In genomic region chr12:51871126-51871525, GRCh38 we compare ENCODE assay signal across 17 cellular contexts. TPM values are rescaled to one million over a fixed set of nuclear protein-coding genes. Genes with fewer than 3 reads are reported as not detected.
A peak's percentile ranks its signal among the peaks of the same experiment; 100 is the strongest.
DNase-seq lines count a peak whose midpoint lies in the region; ATAC-seq and TF ChIP-seq lines count a peak whose summit lies in the region.
"Had no signal": no experiment of that assay in that cellular context is flagged by ENCODE, and none has a peak within 500 bp of the region (broad histone marks: within the 10 kb centered on the region; RNA-seq: fewer than 3 reads in every experiment).

No MANE protein-coding gene starts in this region.

- H3K27ac Mint-ChIP-seq in naive thymus-derived CD4-positive, alpha-beta T cell: no peak overlapping the region
- H3K27ac Mint-ChIP-seq: activated CD8-positive, alpha-beta T cell treated with anti-CD3 and anti-CD28 coated beads, Interleukin-2, amount 10 ng/mL, durations not matched to agents 7 days and 5 days; CD8-positive, alpha-beta T cell had no signal

- H3K79me2 ChIP-seq in MM.1S (ENCODE audit: low read length): no peaks in the 10 kb centered on the region

- no peaks in the 10 kb centered on the region for H3K9me2 ChIP-seq in MM.1S (replicated peaks; ENCODE audit: insufficient read depth, low read length)

- H3K36me3 Mint-ChIP-seq in naive thymus-derived CD4-positive, alpha-beta T cell: no peaks in the 10 kb centered on the region
- H3K36me3 Mint-ChIP-seq: CD8-positive, alpha-beta T cell had no signal

- ATAC-seq in naive thymus-derived CD4-positive, alpha-beta T cell: peak; percentile 71
- no peak for ATAC-seq in gastroesophageal sphincter
- ATAC-seq: activated CD8-positive, alpha-beta T cell treated with anti-CD3 and anti-CD28 coated beads, Interleukin-2, amount 10 ng/mL, durations not matched to agents 7 days and 5 days; CD8-positive, alpha-beta T cell had no signal

- peak; percentile 8; the same call in 1 of the 2 replicates for TF ChIP-seq CTCF in MM.1S (IDR thresholded peaks at IDR 0.05; ENCODE audit: low read length)
- peak; percentile 37; the same call in 1 of the 2 replicates for TF ChIP-seq CTCF in WERI-Rb-1 (IDR thresholded peaks at IDR 0.05; ENCODE audit: low read depth, low read length)
- no peak for TF ChIP-seq CTCF in gastroesophageal sphincter (IDR thresholded peaks at IDR 0.05)

- H3K4me1 Mint-ChIP-seq in naive thymus-derived CD4-positive, alpha-beta T cell: peaks cover 6 to 19% (median 15%) of the 10 kb centered on the region in 7 donors

- peaks cover 40 to 49% (median 41%) of the 10 kb centered on the region in 5 donors for H3K27me3 Mint-ChIP-seq in naive thymus-derived CD4-positive, alpha-beta T cell

- H3K27me3 ChIP-seq in MM.1S (replicated peaks; ENCODE audit: insufficient read depth, low read length) (peaks cover 31% of the 10 kb centered on the region), WERI-Rb-1 (ENCODE audit: insufficient read depth, low read depth, severe bottlenecking) (no peaks in the 10 kb centered on the region), gastroesophageal sphincter (peaks cover 72% of the 10 kb centered on the region)
- peaks cover 0 to 16% of the 10 kb centered on the region in 2 donors for H3K27me3 ChIP-seq in naive thymus-derived CD4-positive, alpha-beta T cell (ENCODE audit: control insufficient read depth in 2 of 2, insufficient read depth in 2 of 2, low read length in 2 of 2)

- no peaks in the 10 kb centered on the region for H3F3A ChIP-seq in MM.1S (ENCODE audit: insufficient read depth, low read length)

- H3K9ac ChIP-seq in MM.1S (ENCODE audit: low read length): no peak overlapping the region
- H3K9ac ChIP-seq: KMS-11 had no signal

- TF ChIP-seq EP300 in gastroesophageal sphincter (IDR thresholded peaks at IDR 0.05): no peak

- H3K36me3 ChIP-seq in MM.1S (replicated peaks; ENCODE audit: insufficient read depth, low read length) (no peaks in the 10 kb centered on the region), WERI-Rb-1 (no peaks in the 10 kb centered on the region), gastroesophageal sphincter (no peaks in the 10 kb centered on the region)
- H3K36me3 ChIP-seq in naive thymus-derived CD4-positive, alpha-beta T cell (ENCODE audit: control insufficient read depth in 2 of 3, insufficient read depth in 3 of 3, low read length in 3 of 3): no peaks in the 10 kb centered on the region
- H3K36me3 ChIP-seq: cardiac muscle cell, Peyer's patch, thoracic aorta had no signal

- WGBS in gastroesophageal sphincter (ENCODE audit: low coverage in 1 of 2), 2 donors: 80 to 90% methylated on average over 1 to 2 of the region's 6 CpGs

- POLR2A ChIA-PET in naive thymus-derived CD4-positive, alpha-beta T cell (lab: Charles Lee): no interaction called here

- CTCF ChIA-PET in naive thymus-derived CD4-positive, alpha-beta T cell (lab: Charles Lee): no interaction called here

- H3K27ac ChIP-seq in MM.1S (ENCODE audit: low read length) (no peak overlapping the region), WERI-Rb-1 (peak overlapping the region; percentile 92), gastroesophageal sphincter (no peak overlapping the region)
- no peak overlapping the region for H3K27ac ChIP-seq in naive thymus-derived CD4-positive, alpha-beta T cell (ENCODE audit: low read depth, low read length)
- H3K27ac ChIP-seq: cardiac muscle cell, KMS-11, Peyer's patch, thoracic aorta had no signal

- no peak overlapping the region for H2AFZ ChIP-seq in MM.1S (ENCODE audit: low read length)

- no peaks in the 10 kb centered on the region for H4K20me1 ChIP-seq in MM.1S (ENCODE audit: insufficient read depth, low read length)

- H3K9me3 Mint-ChIP-seq in naive thymus-derived CD4-positive, alpha-beta T cell: no peaks in the 10 kb centered on the region
- H3K9me3 Mint-ChIP-seq: CD8-positive, alpha-beta T cell had no signal

- H3K9me3 ChIP-seq in MM.1S (replicated peaks; ENCODE audit: insufficient read depth, low read length) (no peaks in the 10 kb centered on the region), WERI-Rb-1 (ENCODE audit: severe bottlenecking) (no peaks in the 10 kb centered on the region), gastroesophageal sphincter (no peaks in the 10 kb centered on the region)
- no peaks in the 10 kb centered on the region for H3K9me3 ChIP-seq in naive thymus-derived CD4-positive, alpha-beta T cell (ENCODE audit: control insufficient read depth in 2 of 3, low read length in 3 of 3)
- H3K9me3 ChIP-seq: Peyer's patch, thoracic aorta had no signal

- intact Hi-C loops in naive thymus-derived CD4-positive, alpha-beta T cell (cut with micrococcal nuclease): no loop called here

- no peak for TF ChIP-seq POLR2A in gastroesophageal sphincter (IDR thresholded peaks at IDR 0.05)

- no peak overlapping the region for H3K4me3 Mint-ChIP-seq in naive thymus-derived CD4-positive, alpha-beta T cell
- H3K4me3 Mint-ChIP-seq: activated CD8-positive, alpha-beta T cell treated with anti-CD3 and anti-CD28 coated beads, Interleukin-2, amount 10 ng/mL, durations not matched to agents 7 days and 5 days; CD8-positive, alpha-beta T cell had no signal

- H3K4me2 ChIP-seq in MM.1S (ENCODE audit: low read depth, low read length): no peak overlapping the region
- H3K4me2 ChIP-seq: KMS-11 had no signal

- H3K4me3 ChIP-seq in MM.1S (ENCODE audit: low read length) (no peak overlapping the region), WERI-Rb-1 (ENCODE audit: low read depth, low read length) (peak overlapping the region; percentile 32; the same call in 1 of the 2 replicates), gastroesophageal sphincter (no peak overlapping the region)
- no peak overlapping the region for H3K4me3 ChIP-seq in naive thymus-derived CD4-positive, alpha-beta T cell (ENCODE audit: low read length)
- H3K4me3 ChIP-seq: cardiac muscle cell, Peyer's patch, thoracic aorta had no signal

- peak; percentile 2 for DNase-seq in GM03348 (ENCODE audit: low spot score)
- DNase-seq in MM.1S: no peak
- peak; percentile 28 for DNase-seq in WERI-Rb-1
- DNase-seq in naive thymus-derived CD4-positive, alpha-beta T cell: no peak
- DNase-seq in DMS153 (lab: John Stamatoyannopoulos, UW): no peak
- DNase-seq in NCI-H2196 (lab: John Stamatoyannopoulos, UW; ENCODE audit: unreplicated experiment): no peak
- DNase-seq in activated T-cell treated with anti-CD3 and anti-CD28 coated beads, Interleukin-2, amount 50 U/mL, for 48 hours: no peak
- DNase-seq: activated CD8-positive, alpha-beta T cell treated with anti-CD3 and anti-CD28 coated beads, Interleukin-2, amount 10 ng/mL, durations not matched to agents 7 days and 5 days; activated naive CD4-positive, alpha-beta T cell; CD8-positive, alpha-beta T cell; Peyer's patch; T-helper 2 cell had no signal

- H3K4me1 ChIP-seq in MM.1S (ENCODE audit: low read length) (no peaks in the 10 kb centered on the region), gastroesophageal sphincter (peaks cover 0 to 17% (median 9%) of the 10 kb centered on the region in 3 donors)
- no peaks in the 10 kb centered on the region for H3K4me1 ChIP-seq in naive thymus-derived CD4-positive, alpha-beta T cell (ENCODE audit: control insufficient read depth in 2 of 2, insufficient read depth in 2 of 2, low read length in 2 of 2)

RNA-seq across cellular contexts. Expression of gene ANKRD33, which starts 16.8 kb away (rescaled TPM):
- total RNA-seq in naive thymus-derived CD4-positive, alpha-beta T cell: not detected
- polyA plus RNA-seq in naive thymus-derived CD4-positive, alpha-beta T cell: not detected
- not detected for total RNA-seq in gastroesophageal sphincter
- total RNA-seq: activated CD8-positive, alpha-beta T cell treated with anti-CD3 and anti-CD28 coated beads, Interleukin-2, amount 10 ng/mL, durations not matched to agents 7 days and 5 days; CD8-positive, alpha-beta T cell; omental fat pad; Peyer's patch; thoracic aorta had no signal
- polyA plus RNA-seq: cardiac muscle cell had no signal

RNA-seq across cellular contexts. Expression of gene FIGNL2, which starts 22.6 kb away (rescaled TPM):
- 1 to 10 TPM in 4 of 5 experiments, under 1 TPM in 1; 0.22 to 2.1 (median 1.5) TPM for total RNA-seq in naive thymus-derived CD4-positive, alpha-beta T cell
- under 1 TPM in 1 of 2 donors, not detected in 1; 0.07 TPM for polyA plus RNA-seq in naive thymus-derived CD4-positive, alpha-beta T cell
- total RNA-seq in gastroesophageal sphincter: under 1 TPM in 3 of 4 donors, not detected in 1; 0.13 to 0.35 (median 0.16) TPM

RNA-seq across cellular contexts. Expression of gene ACVRL1, which starts 36.2 kb away (rescaled TPM):
- under 1 TPM in 2 of 5 experiments, not detected in 3; 0.64 to 0.70 TPM for total RNA-seq in naive thymus-derived CD4-positive, alpha-beta T cell
- not detected for polyA plus RNA-seq in naive thymus-derived CD4-positive, alpha-beta T cell
- total RNA-seq in gastroesophageal sphincter: 100 to 1,000 TPM in 3 of 4 donors, 10 to 100 TPM in 1; 77.4 to 133 (median 118) TPM
- total RNA-seq: activated CD8-positive, alpha-beta T cell treated with anti-CD3 and anti-CD28 coated beads, Interleukin-2, amount 10 ng/mL, durations not matched to agents 7 days and 5 days; CD8-positive, alpha-beta T cell had no signal
- polyA plus RNA-seq: cardiac muscle cell had no signal

Comparison
In these comparisons a context has a peak if more than half of its experiments do, and no peak if none do; other contexts are left out.
1. DNase-seq: peak in GM03348 (single experiment) and WERI-Rb-1 (single experiment); none in MM.1S (single experiment), naive thymus-derived CD4-positive, alpha-beta T cell (0 of 9), DMS153 (single experiment), NCI-H2196 (single experiment) and activated T-cell treated with anti-CD3 and anti-CD28 coated beads, Interleukin-2, amount 50 U/mL, for 48 hours (0 of 2).
2. CTCF ChIP-seq: peak in MM.1S (single experiment) and WERI-Rb-1 (single experiment); none in gastroesophageal sphincter (0 of 4).
3. RNA of gene ACVRL1, which starts 36.2 kb away (total RNA-seq): 77.4 to 133 TPM in gastroesophageal sphincter; 0.64 to 0.70 TPM in naive thymus-derived CD4-positive, alpha-beta T cell; every median in the first group is over 10 times any median in the second.